ENCODE assay signal across 9 cellular contexts in the genomic region with DNA sequence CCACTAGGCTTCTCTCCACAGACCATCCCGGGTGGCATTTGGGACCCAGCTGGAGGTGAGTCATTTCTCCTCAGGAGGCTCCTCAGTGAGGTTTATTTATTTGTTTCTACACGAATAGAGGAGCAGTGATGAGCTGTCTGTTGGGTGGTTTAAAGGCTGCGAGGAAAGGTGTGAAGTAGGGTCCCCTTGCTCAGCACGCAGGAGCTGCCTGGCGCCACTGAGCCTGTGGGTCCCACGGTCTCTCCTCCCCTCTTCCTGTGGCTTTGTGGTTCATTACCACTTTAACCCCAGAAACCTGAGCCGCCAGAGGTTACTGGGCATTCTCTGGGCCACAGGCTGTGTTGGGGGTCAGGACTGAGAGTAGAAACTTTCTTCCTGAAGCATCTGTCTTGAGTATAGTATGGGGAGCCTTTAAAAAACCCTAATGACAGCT. TPM values are rescaled to one million over a fixed set of nuclear protein-coding genes. Genes with fewer than 3 reads are reported as not detected.
DNase-seq lines count a peak whose midpoint lies in the region; ATAC-seq lines count a peak whose summit lies in the region.
"Had no signal": no experiment of that assay in that cellular context is flagged by ENCODE, and none has a peak within 500 bp of the region (broad histone marks: within the 10 kb centered on the region; RNA-seq: fewer than 3 reads in every experiment).

No MANE protein-coding gene starts in this region.

- DNase-seq in activated CD8-positive, alpha-beta memory T cell treated with anti-CD3 and anti-CD28 coated beads, Interleukin-2, amount 50 U/mL, for 48 hours, result peak; percentile 75
- DNase-seq in renal cortical epithelial cell (ENCODE audit: low read depth) (peak; percentile 73), mucosa of gallbladder (ENCODE audit: low spot score) (no peak), NCI-H146 (lab: John Stamatoyannopoulos, UW) (no peak), iPS-NIHi7 (ENCODE audit: extremely low spot score) (no peak)

- ATAC-seq in GM18520 (IDR thresholded peaks at IDR 0.05; ENCODE audit: unreplicated experiment) (peak; percentile 43), HG02798 (IDR thresholded peaks at IDR 0.05; ENCODE audit: poor library complexity, unreplicated experiment) (peak; percentile 83), HG02970 (IDR thresholded peaks at IDR 0.05; ENCODE audit: low FRiP score, unreplicated experiment) (no peak)

RNA-seq across cellular contexts. Expression of gene IL6R, which starts 39.9 kb away (rescaled TPM):
- 13.9 and 14.6 TPM in 2 replicates for total RNA-seq in renal cortical epithelial cell
- 31.2 TPM for total RNA-seq in mucosa of gallbladder

RNA-seq across cellular contexts. Expression of gene TDRD10, which starts 57.0 kb away (rescaled TPM):
- total RNA-seq in renal cortical epithelial cell (0.10 TPM in 1 of 2 replicates, not detected in the other), mucosa of gallbladder (2.3 TPM)
- total RNA-seq: NCI-H460 had no signal

RNA-seq across cellular contexts. Expression of gene SHE, which starts 57.2 kb away (rescaled TPM):
- total RNA-seq in renal cortical epithelial cell, result 0.17 and 0.35 TPM in 2 replicates
- total RNA-seq in mucosa of gallbladder, result 6.2 TPM

Comparison
In these comparisons a context has a peak if more than half of its experiments do, and no peak if none do; other contexts are left out.
1. DNase-seq: peak in activated CD8-positive, alpha-beta memory T cell treated with anti-CD3 and anti-CD28 coated beads, Interleukin-2, amount 50 U/mL, for 48 hours (single experiment) and renal cortical epithelial cell (single experiment); none in mucosa of gallbladder (single experiment), NCI-H146 (single experiment) and iPS-NIHi7 (single experiment).